In the genomic region with DNA sequence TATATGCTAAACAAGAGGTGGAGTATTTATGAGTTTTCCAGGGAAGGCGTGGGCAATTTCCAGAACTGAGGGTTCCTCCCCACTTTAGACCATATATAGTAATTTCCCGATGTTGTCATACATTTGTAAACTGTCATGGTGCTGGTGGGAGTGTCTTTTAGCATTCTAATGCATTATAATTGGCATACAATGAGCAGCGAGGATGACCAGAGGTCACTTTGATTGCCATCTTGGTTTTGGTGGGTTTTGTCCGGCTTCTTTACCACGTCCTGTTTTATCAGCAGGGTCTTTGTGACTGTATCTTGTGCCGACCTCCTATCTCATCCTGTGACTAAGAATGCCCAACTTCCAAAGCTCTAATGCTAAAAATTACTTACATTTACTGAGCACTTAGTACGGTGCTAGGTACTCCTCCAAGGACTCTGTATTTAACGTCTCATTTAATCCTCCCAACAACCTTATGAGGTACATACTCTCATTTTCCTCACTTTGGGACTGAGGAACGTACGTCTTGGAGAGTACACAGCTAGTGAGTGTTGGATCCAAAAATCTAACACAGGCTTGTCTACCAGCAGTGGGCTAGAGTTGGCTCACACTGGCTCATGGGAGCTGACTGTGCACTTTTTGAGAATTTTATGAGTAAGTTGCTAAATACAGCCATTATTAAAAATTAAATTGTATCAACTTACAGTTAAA, we compare ENCODE assay signal across 1 cellular context.
TF ChIP-seq lines count a peak whose summit lies in the region.

No MANE protein-coding gene starts in this region.

TF ChIP-seq in K562, 482 proteins besides CTCF, POLR2A, EP300 and RAD21 (continued from another document and continues in another):
- TF ChIP-seq, protein P1, sequence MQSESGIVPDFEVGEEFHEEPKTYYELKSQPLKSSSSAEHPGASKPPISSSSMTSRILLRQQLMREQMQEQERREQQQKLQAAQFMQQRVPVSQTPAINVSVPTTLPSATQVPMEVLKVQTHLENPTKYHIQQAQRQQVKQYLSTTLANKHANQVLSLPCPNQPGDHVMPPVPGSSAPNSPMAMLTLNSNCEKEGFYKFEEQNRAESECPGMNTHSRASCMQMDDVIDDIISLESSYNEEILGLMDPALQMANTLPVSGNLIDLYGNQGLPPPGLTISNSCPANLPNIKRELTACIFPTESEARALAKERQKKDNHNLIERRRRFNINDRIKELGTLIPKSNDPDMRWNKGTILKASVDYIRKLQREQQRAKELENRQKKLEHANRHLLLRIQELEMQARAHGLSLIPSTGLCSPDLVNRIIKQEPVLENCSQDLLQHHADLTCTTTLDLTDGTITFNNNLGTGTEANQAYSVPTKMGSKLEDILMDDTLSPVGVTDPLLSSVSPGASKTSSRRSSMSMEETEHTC (IDR thresholded peaks at IDR 0.05), result no peak
- TF ChIP-seq, protein P2, sequence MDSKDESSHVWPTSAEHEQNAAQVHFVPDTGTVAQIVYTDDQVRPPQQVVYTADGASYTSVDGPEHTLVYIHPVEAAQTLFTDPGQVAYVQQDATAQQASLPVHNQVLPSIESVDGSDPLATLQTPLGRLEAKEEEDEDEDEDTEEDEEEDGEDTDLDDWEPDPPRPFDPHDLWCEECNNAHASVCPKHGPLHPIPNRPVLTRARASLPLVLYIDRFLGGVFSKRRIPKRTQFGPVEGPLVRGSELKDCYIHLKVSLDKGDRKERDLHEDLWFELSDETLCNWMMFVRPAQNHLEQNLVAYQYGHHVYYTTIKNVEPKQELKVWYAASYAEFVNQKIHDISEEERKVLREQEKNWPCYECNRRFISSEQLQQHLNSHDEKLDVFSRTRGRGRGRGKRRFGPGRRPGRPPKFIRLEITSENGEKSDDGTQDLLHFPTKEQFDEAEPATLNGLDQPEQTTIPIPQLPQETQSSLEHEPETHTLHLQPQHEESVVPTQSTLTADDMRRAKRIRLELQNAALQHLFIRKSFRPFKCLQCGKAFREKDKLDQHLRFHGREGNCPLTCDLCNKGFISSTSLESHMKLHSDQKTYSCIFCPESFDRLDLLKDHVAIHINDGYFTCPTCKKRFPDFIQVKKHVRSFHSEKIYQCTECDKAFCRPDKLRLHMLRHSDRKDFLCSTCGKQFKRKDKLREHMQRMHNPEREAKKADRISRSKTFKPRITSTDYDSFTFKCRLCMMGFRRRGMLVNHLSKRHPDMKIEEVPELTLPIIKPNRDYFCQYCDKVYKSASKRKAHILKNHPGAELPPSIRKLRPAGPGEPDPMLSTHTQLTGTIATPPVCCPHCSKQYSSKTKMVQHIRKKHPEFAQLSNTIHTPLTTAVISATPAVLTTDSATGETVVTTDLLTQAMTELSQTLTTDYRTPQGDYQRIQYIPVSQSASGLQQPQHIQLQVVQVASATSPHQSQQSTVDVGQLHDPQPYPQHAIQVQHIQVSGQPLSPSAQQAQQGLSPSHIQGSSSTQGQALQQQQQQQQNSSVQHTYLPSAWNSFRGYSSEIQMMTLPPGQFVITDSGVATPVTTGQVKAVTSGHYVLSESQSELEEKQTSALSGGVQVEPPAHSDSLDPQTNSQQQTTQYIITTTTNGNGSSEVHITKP (IDR thresholded peaks at IDR 0.05; ENCODE audit: partially characterized antibody), result no peak
- TF ChIP-seq SRF (CRISPR knock-in tag; IDR thresholded peaks at IDR 0.05) (peak; percentile 88 to 98), POLR2B (IDR thresholded peaks at IDR 0.05; ENCODE audit: low read depth, partially characterized antibody) (no peak), SRSF1 (IDR thresholded peaks at IDR 0.05; ENCODE audit: low read depth, low read length) (no peak), SAFB2 (IDR thresholded peaks at IDR 0.05; ENCODE audit: borderline replicate concordance, low read depth, low read length, severe bottlenecking) (no peak), SIRT6 (IDR thresholded peaks at IDR 0.05; ENCODE audit: low read depth, low read length) (no peak), ZNF282 (CRISPR knock-in tag; IDR thresholded peaks at IDR 0.05) (no peak), FOXA3 (CRISPR knock-in tag; conservative IDR thresholded peaks at IDR 0.05 in 1 of 2, IDR thresholded peaks at IDR 0.05 in 1 of 2) (no peak), SUPT5H (IDR thresholded peaks at IDR 0.05) (no peak), SPI1 (IDR thresholded peaks at IDR 0.05; ENCODE audit: borderline replicate concordance, low read depth, low read length) (no peak), LEF1 (IDR thresholded peaks at IDR 0.05) (no peak), SMARCA5 (IDR thresholded peaks at IDR 0.05) (no peak), ESRRA (IDR thresholded peaks at IDR 0.05; ENCODE audit: borderline replicate concordance, low read depth) (peak; percentile 78; the same call in 1 of the 2 replicates), ZNF766 (CRISPR knock-in tag; conservative IDR thresholded peaks at IDR 0.05) (peak; percentile 91), TSC22D4 (tag; IDR thresholded peaks at IDR 0.05) (no peak), WHSC1 (IDR thresholded peaks at IDR 0.05; ENCODE audit: low read length) (no peak), SNRNP70 (optimal IDR thresholded peaks at IDR 0.05; ENCODE audit: low read depth, low read length) (no peak), ZNF785 (CRISPR knock-in tag; IDR thresholded peaks at IDR 0.05) (no peak), KAT8 (IDR thresholded peaks at IDR 0.05; ENCODE audit: low read depth) (no peak), ZNF212 (CRISPR knock-in tag; IDR thresholded peaks at IDR 0.05) (no peak), NCOA4 (IDR thresholded peaks at IDR 0.05; ENCODE audit: partially characterized antibody) (no peak), POLR3G (IDR thresholded peaks at IDR 0.05; ENCODE audit: extremely low read depth, insufficient read length, insufficient replicate concordance) (no peak)
- TF ChIP-seq, protein P3, sequence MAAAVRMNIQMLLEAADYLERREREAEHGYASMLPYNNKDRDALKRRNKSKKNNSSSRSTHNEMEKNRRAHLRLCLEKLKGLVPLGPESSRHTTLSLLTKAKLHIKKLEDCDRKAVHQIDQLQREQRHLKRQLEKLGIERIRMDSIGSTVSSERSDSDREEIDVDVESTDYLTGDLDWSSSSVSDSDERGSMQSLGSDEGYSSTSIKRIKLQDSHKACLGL (CRISPR knock-in tag; IDR thresholded peaks at IDR 0.05; ENCODE audit: borderline replicate concordance, poor library complexity, severe bottlenecking), result no peak
- TF ChIP-seq, protein P4, sequence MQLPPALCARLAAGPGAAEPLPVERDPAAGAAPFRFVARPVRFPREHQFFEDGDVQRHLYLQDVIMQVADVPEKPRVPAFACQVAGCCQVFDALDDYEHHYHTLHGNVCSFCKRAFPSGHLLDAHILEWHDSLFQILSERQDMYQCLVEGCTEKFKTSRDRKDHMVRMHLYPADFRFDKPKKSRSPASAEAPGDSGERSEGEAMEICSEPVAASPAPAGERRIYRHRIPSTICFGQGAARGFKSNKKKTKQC (CRISPR knock-in tag; IDR thresholded peaks at IDR 0.05), result no peak
- TF ChIP-seq, protein P5, sequence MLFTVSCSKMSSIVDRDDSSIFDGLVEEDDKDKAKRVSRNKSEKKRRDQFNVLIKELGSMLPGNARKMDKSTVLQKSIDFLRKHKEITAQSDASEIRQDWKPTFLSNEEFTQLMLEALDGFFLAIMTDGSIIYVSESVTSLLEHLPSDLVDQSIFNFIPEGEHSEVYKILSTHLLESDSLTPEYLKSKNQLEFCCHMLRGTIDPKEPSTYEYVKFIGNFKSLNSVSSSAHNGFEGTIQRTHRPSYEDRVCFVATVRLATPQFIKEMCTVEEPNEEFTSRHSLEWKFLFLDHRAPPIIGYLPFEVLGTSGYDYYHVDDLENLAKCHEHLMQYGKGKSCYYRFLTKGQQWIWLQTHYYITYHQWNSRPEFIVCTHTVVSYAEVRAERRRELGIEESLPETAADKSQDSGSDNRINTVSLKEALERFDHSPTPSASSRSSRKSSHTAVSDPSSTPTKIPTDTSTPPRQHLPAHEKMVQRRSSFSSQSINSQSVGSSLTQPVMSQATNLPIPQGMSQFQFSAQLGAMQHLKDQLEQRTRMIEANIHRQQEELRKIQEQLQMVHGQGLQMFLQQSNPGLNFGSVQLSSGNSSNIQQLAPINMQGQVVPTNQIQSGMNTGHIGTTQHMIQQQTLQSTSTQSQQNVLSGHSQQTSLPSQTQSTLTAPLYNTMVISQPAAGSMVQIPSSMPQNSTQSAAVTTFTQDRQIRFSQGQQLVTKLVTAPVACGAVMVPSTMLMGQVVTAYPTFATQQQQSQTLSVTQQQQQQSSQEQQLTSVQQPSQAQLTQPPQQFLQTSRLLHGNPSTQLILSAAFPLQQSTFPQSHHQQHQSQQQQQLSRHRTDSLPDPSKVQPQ (CRISPR knock-in tag; IDR thresholded peaks at IDR 0.05; ENCODE audit: borderline replicate concordance), result no peak
- TF ChIP-seq, protein P6, sequence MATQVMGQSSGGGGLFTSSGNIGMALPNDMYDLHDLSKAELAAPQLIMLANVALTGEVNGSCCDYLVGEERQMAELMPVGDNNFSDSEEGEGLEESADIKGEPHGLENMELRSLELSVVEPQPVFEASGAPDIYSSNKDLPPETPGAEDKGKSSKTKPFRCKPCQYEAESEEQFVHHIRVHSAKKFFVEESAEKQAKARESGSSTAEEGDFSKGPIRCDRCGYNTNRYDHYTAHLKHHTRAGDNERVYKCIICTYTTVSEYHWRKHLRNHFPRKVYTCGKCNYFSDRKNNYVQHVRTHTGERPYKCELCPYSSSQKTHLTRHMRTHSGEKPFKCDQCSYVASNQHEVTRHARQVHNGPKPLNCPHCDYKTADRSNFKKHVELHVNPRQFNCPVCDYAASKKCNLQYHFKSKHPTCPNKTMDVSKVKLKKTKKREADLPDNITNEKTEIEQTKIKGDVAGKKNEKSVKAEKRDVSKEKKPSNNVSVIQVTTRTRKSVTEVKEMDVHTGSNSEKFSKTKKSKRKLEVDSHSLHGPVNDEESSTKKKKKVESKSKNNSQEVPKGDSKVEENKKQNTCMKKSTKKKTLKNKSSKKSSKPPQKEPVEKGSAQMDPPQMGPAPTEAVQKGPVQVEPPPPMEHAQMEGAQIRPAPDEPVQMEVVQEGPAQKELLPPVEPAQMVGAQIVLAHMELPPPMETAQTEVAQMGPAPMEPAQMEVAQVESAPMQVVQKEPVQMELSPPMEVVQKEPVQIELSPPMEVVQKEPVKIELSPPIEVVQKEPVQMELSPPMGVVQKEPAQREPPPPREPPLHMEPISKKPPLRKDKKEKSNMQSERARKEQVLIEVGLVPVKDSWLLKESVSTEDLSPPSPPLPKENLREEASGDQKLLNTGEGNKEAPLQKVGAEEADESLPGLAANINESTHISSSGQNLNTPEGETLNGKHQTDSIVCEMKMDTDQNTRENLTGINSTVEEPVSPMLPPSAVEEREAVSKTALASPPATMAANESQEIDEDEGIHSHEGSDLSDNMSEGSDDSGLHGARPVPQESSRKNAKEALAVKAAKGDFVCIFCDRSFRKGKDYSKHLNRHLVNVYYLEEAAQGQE (CRISPR knock-in tag; IDR thresholded peaks at IDR 0.05; ENCODE audit: low read depth), result no peak
- TF ChIP-seq, protein P7, sequence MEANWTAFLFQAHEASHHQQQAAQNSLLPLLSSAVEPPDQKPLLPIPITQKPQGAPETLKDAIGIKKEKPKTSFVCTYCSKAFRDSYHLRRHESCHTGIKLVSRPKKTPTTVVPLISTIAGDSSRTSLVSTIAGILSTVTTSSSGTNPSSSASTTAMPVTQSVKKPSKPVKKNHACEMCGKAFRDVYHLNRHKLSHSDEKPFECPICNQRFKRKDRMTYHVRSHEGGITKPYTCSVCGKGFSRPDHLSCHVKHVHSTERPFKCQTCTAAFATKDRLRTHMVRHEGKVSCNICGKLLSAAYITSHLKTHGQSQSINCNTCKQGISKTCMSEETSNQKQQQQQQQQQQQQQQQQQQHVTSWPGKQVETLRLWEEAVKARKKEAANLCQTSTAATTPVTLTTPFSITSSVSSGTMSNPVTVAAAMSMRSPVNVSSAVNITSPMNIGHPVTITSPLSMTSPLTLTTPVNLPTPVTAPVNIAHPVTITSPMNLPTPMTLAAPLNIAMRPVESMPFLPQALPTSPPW (CRISPR knock-in tag; IDR thresholded peaks at IDR 0.05), result 0 out of 2 replicates have a peak, but pooled peaks have one; percentile 25
- TF ChIP-seq, protein P8, sequence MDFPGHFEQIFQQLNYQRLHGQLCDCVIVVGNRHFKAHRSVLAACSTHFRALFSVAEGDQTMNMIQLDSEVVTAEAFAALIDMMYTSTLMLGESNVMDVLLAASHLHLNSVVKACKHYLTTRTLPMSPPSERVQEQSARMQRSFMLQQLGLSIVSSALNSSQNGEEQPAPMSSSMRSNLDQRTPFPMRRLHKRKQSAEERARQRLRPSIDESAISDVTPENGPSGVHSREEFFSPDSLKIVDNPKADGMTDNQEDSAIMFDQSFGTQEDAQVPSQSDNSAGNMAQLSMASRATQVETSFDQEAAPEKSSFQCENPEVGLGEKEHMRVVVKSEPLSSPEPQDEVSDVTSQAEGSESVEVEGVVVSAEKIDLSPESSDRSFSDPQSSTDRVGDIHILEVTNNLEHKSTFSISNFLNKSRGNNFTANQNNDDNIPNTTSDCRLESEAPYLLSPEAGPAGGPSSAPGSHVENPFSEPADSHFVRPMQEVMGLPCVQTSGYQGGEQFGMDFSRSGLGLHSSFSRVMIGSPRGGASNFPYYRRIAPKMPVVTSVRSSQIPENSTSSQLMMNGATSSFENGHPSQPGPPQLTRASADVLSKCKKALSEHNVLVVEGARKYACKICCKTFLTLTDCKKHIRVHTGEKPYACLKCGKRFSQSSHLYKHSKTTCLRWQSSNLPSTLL (IDR thresholded peaks at IDR 0.05), result no peak
- TF ChIP-seq, protein P9, sequence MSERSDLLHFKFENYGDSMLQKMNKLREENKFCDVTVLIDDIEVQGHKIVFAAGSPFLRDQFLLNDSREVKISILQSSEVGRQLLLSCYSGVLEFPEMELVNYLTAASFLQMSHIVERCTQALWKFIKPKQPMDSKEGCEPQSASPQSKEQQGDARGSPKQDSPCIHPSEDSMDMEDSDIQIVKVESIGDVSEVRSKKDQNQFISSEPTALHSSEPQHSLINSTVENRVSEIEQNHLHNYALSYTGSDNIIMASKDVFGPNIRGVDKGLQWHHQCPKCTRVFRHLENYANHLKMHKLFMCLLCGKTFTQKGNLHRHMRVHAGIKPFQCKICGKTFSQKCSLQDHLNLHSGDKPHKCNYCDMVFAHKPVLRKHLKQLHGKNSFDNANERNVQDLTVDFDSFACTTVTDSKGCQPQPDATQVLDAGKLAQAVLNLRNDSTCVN (CRISPR knock-in tag; IDR thresholded peaks at IDR 0.05), result 0 out of 2 replicates have a peak, but pooled peaks have one; percentile 30
